In genomic region chr1:19123837-19124236, GRCh38 we compare ENCODE assay signal across 10 cellular contexts.
DNase-seq lines count a peak whose midpoint lies in the region; ATAC-seq and TF ChIP-seq lines count a peak whose summit lies in the region.
"Had no signal": no experiment of that assay in that cellular context is flagged by ENCODE, and none has a peak within 500 bp of the region (broad histone marks: within the 10 kb centered on the region; RNA-seq: fewer than 3 reads in every experiment).

No MANE protein-coding gene starts in this region.

- peak overlapping the region; percentile 89 for H3K27ac Mint-ChIP-seq in T-helper 17 cell
- H3K27ac Mint-ChIP-seq in activated naive CD8-positive, alpha-beta T cell treated with anti-CD3 and anti-CD28 coated beads, Interleukin-2, amount 50 U/mL, for 24 hours = peak overlapping the region; percentile 90
- H3K27ac Mint-ChIP-seq in osteocyte (ENCODE audit: unreplicated experiment) = no peak overlapping the region
- H3K27ac Mint-ChIP-seq in nephron progenitor cell = no peak overlapping the region

- H3K9me3 Mint-ChIP-seq in activated naive CD8-positive, alpha-beta T cell treated with anti-CD3 and anti-CD28 coated beads, Interleukin-2, amount 50 U/mL, for 24 hours = no peaks in the 10 kb centered on the region
- H3K9me3 Mint-ChIP-seq in osteocyte (ENCODE audit: unreplicated experiment) (no peaks in the 10 kb centered on the region), nephron progenitor cell (no peaks in the 10 kb centered on the region)

- H3K27me3 Mint-ChIP-seq in T-helper 17 cell (no peaks in the 10 kb centered on the region), osteocyte (ENCODE audit: unreplicated experiment) (no peaks in the 10 kb centered on the region), nephron progenitor cell (ENCODE audit: low read depth, poor library complexity) (peaks cover 3% of the 10 kb centered on the region)
- H3K27me3 Mint-ChIP-seq in activated naive CD8-positive, alpha-beta T cell treated with anti-CD3 and anti-CD28 coated beads, Interleukin-2, amount 50 U/mL, for 24 hours = no peaks in the 10 kb centered on the region

- DNase-seq in T-helper 17 cell (no peak), osteocyte (ENCODE audit: extremely low spot score, unreplicated experiment) (peak; percentile 40), kidney glomerular epithelial cell (lab: John Stamatoyannopoulos, UW) (no peak), nephron progenitor cell (no peak), NCI-H2029 (lab: John Stamatoyannopoulos, UW) (no peak)
- DNase-seq in activated naive CD8-positive, alpha-beta T cell treated with anti-CD3 and anti-CD28 coated beads, Interleukin-2, amount 50 U/mL, for 24 hours = peak; percentile 35
- DNase-seq: DMS79 treated with DMSO at 0.1 percent for 48 hours, PC-3 had no signal

- H3K4me3 Mint-ChIP-seq in T-helper 17 cell (peak overlapping the region; percentile 79), osteocyte (ENCODE audit: unreplicated experiment) (no peak overlapping the region), nephron progenitor cell (no peak overlapping the region)
- peak overlapping the region; percentile 56 for H3K4me3 Mint-ChIP-seq in activated naive CD8-positive, alpha-beta T cell treated with anti-CD3 and anti-CD28 coated beads, Interleukin-2, amount 50 U/mL, for 24 hours

- no peaks in the 10 kb centered on the region for H3K9me3 ChIP-seq in T-helper 17 cell (ENCODE audit: control insufficient read depth, low read length, poor library complexity, severe bottlenecking)

- H3K4me1 Mint-ChIP-seq in T-helper 17 cell (peaks cover 28% of the 10 kb centered on the region), osteocyte (ENCODE audit: unreplicated experiment) (no peaks in the 10 kb centered on the region), nephron progenitor cell (no peaks in the 10 kb centered on the region)
- peaks cover 39% of the 10 kb centered on the region for H3K4me1 Mint-ChIP-seq in activated naive CD8-positive, alpha-beta T cell treated with anti-CD3 and anti-CD28 coated beads, Interleukin-2, amount 50 U/mL, for 24 hours

- peak; percentile 21 for ATAC-seq in GM21723 (IDR thresholded peaks at IDR 0.05; ENCODE audit: unreplicated experiment)
- peak; percentile 87 for ATAC-seq in T-helper 17 cell
- ATAC-seq in activated naive CD8-positive, alpha-beta T cell treated with anti-CD3 and anti-CD28 coated beads, Interleukin-2, amount 50 U/mL, for 24 hours = peak; percentile 65
- no peak for ATAC-seq in GM21515 (IDR thresholded peaks at IDR 0.05; ENCODE audit: unreplicated experiment)
- ATAC-seq: PC-3 had no signal

- peaks cover 13% of the 10 kb centered on the region for H3K36me3 Mint-ChIP-seq in T-helper 17 cell (ENCODE audit: low read depth)
- H3K36me3 Mint-ChIP-seq in activated naive CD8-positive, alpha-beta T cell treated with anti-CD3 and anti-CD28 coated beads, Interleukin-2, amount 50 U/mL, for 24 hours (ENCODE audit: low read depth) = peaks cover 92% of the 10 kb centered on the region
- H3K36me3 Mint-ChIP-seq in osteocyte (ENCODE audit: unreplicated experiment) = peaks cover 74% of the 10 kb centered on the region
- H3K36me3 Mint-ChIP-seq in nephron progenitor cell (ENCODE audit: low read depth) = peaks cover 85% of the 10 kb centered on the region

- TF ChIP-seq CTCF in osteocyte (IDR thresholded peaks at IDR 0.05) (no peak), nephron progenitor cell (IDR thresholded peaks at IDR 0.05) (no peak)

Comparison
In these comparisons a context has a peak if more than half of its experiments do, and no peak if none do; other contexts are left out.
1. DNase-seq: peak in activated naive CD8-positive, alpha-beta T cell treated with anti-CD3 and anti-CD28 coated beads, Interleukin-2, amount 50 U/mL, for 24 hours (single experiment) and osteocyte (single experiment); none in T-helper 17 cell (0 of 3), kidney glomerular epithelial cell (single experiment), nephron progenitor cell (single experiment) and NCI-H2029 (single experiment).
2. H3K27ac Mint-ChIP-seq: peak in T-helper 17 cell (single experiment) and activated naive CD8-positive, alpha-beta T cell treated with anti-CD3 and anti-CD28 coated beads, Interleukin-2, amount 50 U/mL, for 24 hours (single experiment); none in osteocyte (single experiment) and nephron progenitor cell (single experiment).
3. H3K4me3 Mint-ChIP-seq: peak in T-helper 17 cell (single experiment) and activated naive CD8-positive, alpha-beta T cell treated with anti-CD3 and anti-CD28 coated beads, Interleukin-2, amount 50 U/mL, for 24 hours (single experiment); none in osteocyte (single experiment) and nephron progenitor cell (single experiment).